Comparison of ENCODE assay signal across 17 cellular contexts in genomic region chr18:13441731-13442130, GRCh38.
DNase-seq lines count a peak whose midpoint lies in the region; ATAC-seq, FAIRE-seq and TF ChIP-seq lines count a peak whose summit lies in the region.
"Had no signal": no experiment of that assay in that cellular context is flagged by ENCODE, and none has a peak within 500 bp of the region (broad histone marks: within the 10 kb centered on the region; RNA-seq: fewer than 3 reads in every experiment).

No MANE protein-coding gene starts in this region.

- H3K4me1 ChIP-seq in DND-41 (ENCODE audit: insufficient read depth, low read length) (peaks cover 99% of the 10 kb centered on the region), astrocyte (ENCODE audit: insufficient read depth, low read length) (peaks cover 19% of the 10 kb centered on the region), MM.1S (ENCODE audit: low read length) (peaks cover 16% of the 10 kb centered on the region; the same call in 1 of the 2 replicates)
- H3K4me1 ChIP-seq: BE2C, HAP-1 had no signal

- CTCF ChIA-PET in activated CD4-positive, alpha-beta memory T cell treated with anti-CD3 and anti-CD28 coated beads for 36 hours (lab: Charles Lee) = interaction anchor here (1.2 kb wide), 1 partner anchor 226 kb away, joined by 4 read pairs; no protein-coding TSS in a partner anchor

- DNase-seq in DND-41 = no peak
- DNase-seq in astrocyte (ENCODE audit: low read depth) = no peak
- DNase-seq in mesenteric fat pad (ENCODE audit: low spot score) = peak; percentile 4
- no peak for DNase-seq in Kasumi-1 (lab: John Stamatoyannopoulos, UW)
- DNase-seq in MM.1S = no peak
- DNase-seq in activated CD4-positive, alpha-beta memory T cell treated with anti-CD3 and anti-CD28 coated beads for 36 hours = no peak
- DNase-seq: ACHN; BE2C; CD4-positive, alpha-beta memory T cell; DMS79; GM23248 had no signal

- peak; percentile 32 for FAIRE-seq in astrocyte (lab: Jason Lieb, UNC)
- FAIRE-seq: A204.1, GM12878 had no signal

- peaks cover 10% of the 10 kb centered on the region for H3K36me3 Mint-ChIP-seq in astrocyte (ENCODE audit: low read depth, unreplicated experiment)
- no peaks in the 10 kb centered on the region for H3K36me3 Mint-ChIP-seq in activated CD4-positive, alpha-beta memory T cell treated with anti-CD3 and anti-CD28 coated beads for 36 hours
- H3K36me3 Mint-ChIP-seq: CD14-positive monocyte had no signal

- intact Hi-C loops in activated CD4-positive, alpha-beta memory T cell treated with anti-CD3 and anti-CD28 coated beads for 36 hours (cut with micrococcal nuclease) = no loop called here

- no peak overlapping the region for H3K4me3 Mint-ChIP-seq in astrocyte (ENCODE audit: unreplicated experiment)
- H3K4me3 Mint-ChIP-seq in activated CD4-positive, alpha-beta memory T cell treated with anti-CD3 and anti-CD28 coated beads for 36 hours = no peak overlapping the region
- H3K4me3 Mint-ChIP-seq: CD14-positive monocyte; CD4-positive, alpha-beta memory T cell had no signal

- no peaks in the 10 kb centered on the region for H3K9me3 Mint-ChIP-seq in astrocyte (ENCODE audit: unreplicated experiment)
- no peaks in the 10 kb centered on the region for H3K9me3 Mint-ChIP-seq in activated CD4-positive, alpha-beta memory T cell treated with anti-CD3 and anti-CD28 coated beads for 36 hours
- H3K9me3 Mint-ChIP-seq: CD4-positive, alpha-beta memory T cell had no signal

- H3K27ac ChIP-seq in DND-41 (ENCODE audit: low read length) (peak overlapping the region; percentile 98), astrocyte (ENCODE audit: low read depth, low read length) (no peak overlapping the region), MM.1S (ENCODE audit: low read length) (no peak overlapping the region)
- H3K27ac ChIP-seq: GM23248, HL-60 had no signal

- H3K9ac ChIP-seq in DND-41 (ENCODE audit: low read depth, low read length) = no peak overlapping the region
- no peak overlapping the region for H3K9ac ChIP-seq in astrocyte (ENCODE audit: low read length)
- no peak overlapping the region for H3K9ac ChIP-seq in MM.1S (ENCODE audit: low read length)
- H3K9ac ChIP-seq: GM23248 had no signal

- ATAC-seq in DND-41 (ENCODE audit: insufficient read depth, low read depth) (no peak), GM18858 (IDR thresholded peaks at IDR 0.05; ENCODE audit: unreplicated experiment) (no peak)
- ATAC-seq: GM12878 had no signal

- POLR2A ChIA-PET in activated CD4-positive, alpha-beta memory T cell treated with anti-CD3 and anti-CD28 coated beads for 36 hours (lab: Charles Lee) = no interaction called here

- peaks cover 3% of the 10 kb centered on the region; the same call in 1 of the 2 replicates for H4K20me1 ChIP-seq in DND-41 (ENCODE audit: insufficient read depth, low read length)
- no peaks in the 10 kb centered on the region for H4K20me1 ChIP-seq in astrocyte (ENCODE audit: insufficient read depth, low read length)
- no peaks in the 10 kb centered on the region for H4K20me1 ChIP-seq in MM.1S (ENCODE audit: insufficient read depth, low read length)

- H3K36me3 ChIP-seq in DND-41 (ENCODE audit: insufficient read depth, low read length) = peaks cover 20% of the 10 kb centered on the region
- H3K36me3 ChIP-seq in astrocyte (ENCODE audit: insufficient read depth, low read length) = no peaks in the 10 kb centered on the region
- no peaks in the 10 kb centered on the region for H3K36me3 ChIP-seq in MM.1S (replicated peaks; ENCODE audit: insufficient read depth, low read length)
- H3K36me3 ChIP-seq: BE2C, HAP-1 had no signal

- TF ChIP-seq CTCF in DND-41 (IDR thresholded peaks at IDR 0.05; ENCODE audit: borderline replicate concordance, extremely low read depth, low read length, poor library complexity, severe bottlenecking) (no peak), astrocyte (IDR thresholded peaks at IDR 0.05; ENCODE audit: insufficient read depth, low read depth, low read length) (no peak), MM.1S (IDR thresholded peaks at IDR 0.05; ENCODE audit: low read length) (no peak)

- no peak overlapping the region for H3K4me3 ChIP-seq in DND-41 (ENCODE audit: low read depth in 1 of 2, low read length in 2 of 2)
- H3K4me3 ChIP-seq in astrocyte (ENCODE audit: insufficient read depth, low read depth, low read length) = no peak overlapping the region
- H3K4me3 ChIP-seq in MM.1S (ENCODE audit: low read length) = no peak overlapping the region
- H3K4me3 ChIP-seq: GM12878, GM23248, HAP-1 had no signal

- H3F3A ChIP-seq in MM.1S (ENCODE audit: insufficient read depth, low read length) = peaks cover 8% of the 10 kb centered on the region; the same call in 1 of the 2 replicates

- no peaks in the 10 kb centered on the region for H3K27me3 ChIP-seq in DND-41 (ENCODE audit: insufficient read depth, low read length, poor library complexity)
- no peaks in the 10 kb centered on the region for H3K27me3 ChIP-seq in astrocyte (ENCODE audit: insufficient read depth, low read length)
- no peaks in the 10 kb centered on the region for H3K27me3 ChIP-seq in MM.1S (replicated peaks; ENCODE audit: insufficient read depth, low read length)
- H3K27me3 ChIP-seq: BE2C had no signal

- H3K27ac Mint-ChIP-seq in astrocyte (ENCODE audit: unreplicated experiment) = no peak overlapping the region
- no peak overlapping the region for H3K27ac Mint-ChIP-seq in activated CD4-positive, alpha-beta memory T cell treated with anti-CD3 and anti-CD28 coated beads for 36 hours

- H3K4me2 ChIP-seq in DND-41 (ENCODE audit: insufficient read depth, low read length) = no peak overlapping the region
- H3K4me2 ChIP-seq in astrocyte (ENCODE audit: low read length) = no peak overlapping the region
- no peak overlapping the region for H3K4me2 ChIP-seq in MM.1S (ENCODE audit: low read depth, low read length)

- H2AFZ ChIP-seq in DND-41 (ENCODE audit: low read depth, low read length) (no peak overlapping the region), astrocyte (ENCODE audit: low read depth, low read length) (no peak overlapping the region), MM.1S (ENCODE audit: low read length) (no peak overlapping the region)
- H2AFZ ChIP-seq: GM23248 had no signal

- no peaks in the 10 kb centered on the region for H3K9me2 ChIP-seq in MM.1S (replicated peaks; ENCODE audit: insufficient read depth, low read length)

- H3K4me1 Mint-ChIP-seq in astrocyte (ENCODE audit: low read depth, unreplicated experiment) = peaks cover 29% of the 10 kb centered on the region
- H3K4me1 Mint-ChIP-seq in activated CD4-positive, alpha-beta memory T cell treated with anti-CD3 and anti-CD28 coated beads for 36 hours (ENCODE audit: low read depth) = peaks cover 42% of the 10 kb centered on the region

- peaks cover 74% of the 10 kb centered on the region for H3K79me2 ChIP-seq in DND-41 (ENCODE audit: insufficient read depth, low read length)
- no peaks in the 10 kb centered on the region for H3K79me2 ChIP-seq in astrocyte (ENCODE audit: insufficient read depth, low read length)
- no peaks in the 10 kb centered on the region for H3K79me2 ChIP-seq in MM.1S (ENCODE audit: low read length)

- H3K9me3 ChIP-seq in DND-41 (ENCODE audit: insufficient read depth, low read length, severe bottlenecking) (no peaks in the 10 kb centered on the region), astrocyte (ENCODE audit: insufficient read depth, low read depth, low read length) (no peaks in the 10 kb centered on the region), MM.1S (replicated peaks; ENCODE audit: insufficient read depth, low read length) (no peaks in the 10 kb centered on the region)
- H3K9me3 ChIP-seq: BE2C, HAP-1 had no signal

- H3K27me3 Mint-ChIP-seq in astrocyte (ENCODE audit: low read depth, unreplicated experiment) = no peaks in the 10 kb centered on the region
- H3K27me3 Mint-ChIP-seq in activated CD4-positive, alpha-beta memory T cell treated with anti-CD3 and anti-CD28 coated beads for 36 hours = no peaks in the 10 kb centered on the region
- H3K27me3 Mint-ChIP-seq: CD4-positive, alpha-beta memory T cell had no signal
